8 cellular contexts compared by ENCODE assay signal in genomic region chr1:43171312-43171875, GRCh38. TPM values are rescaled to one million over a fixed set of nuclear protein-coding genes. Genes with fewer than 3 reads are reported as not detected.
DNase-seq lines count a peak whose midpoint lies in the region; ATAC-seq, FAIRE-seq and TF ChIP-seq lines count a peak whose summit lies in the region.

No MANE protein-coding gene starts in this region.

- H3K36me3 ChIP-seq in cardiac muscle cell (peaks cover 23% of the 10 kb centered on the region), iPS-18a (ENCODE audit: control insufficient read depth, low read depth, low read length) (peaks cover 36% of the 10 kb centered on the region)

- H3K9me3 Mint-ChIP-seq in activated CD4-positive, alpha-beta memory T cell treated with anti-CD3 and anti-CD28 coated beads for 36 hours: no peaks in the 10 kb centered on the region
- no peaks in the 10 kb centered on the region for H3K9me3 Mint-ChIP-seq in stimulated activated naive CD8-positive, alpha-beta T cell treated with anti-CD3 and anti-CD28 coated beads, Interleukin-15, amount 100 ng/mL, for 72 hours

- H3K36me3 Mint-ChIP-seq in activated CD4-positive, alpha-beta memory T cell treated with anti-CD3 and anti-CD28 coated beads for 36 hours: peaks cover 35% of the 10 kb centered on the region

- H3K4me1 ChIP-seq in cardiac muscle cell (ENCODE audit: low read depth) (peaks cover 6% of the 10 kb centered on the region), iPS-18a (ENCODE audit: control insufficient read depth, low read depth, low read length) (peaks cover 6% of the 10 kb centered on the region)

- TF ChIP-seq CTCF in cardiac muscle cell (IDR thresholded peaks at IDR 0.05; ENCODE audit: low read depth, low read length) (no peak), D721Med (IDR thresholded peaks at IDR 0.05; ENCODE audit: insufficient read depth, missing control alignments) (no peak)

- peak in 1 of 2 donors; percentile 10 for DNase-seq in cardiac muscle cell (ENCODE audit: low read depth in 1 of 2, low spot score in 1 of 2)
- DNase-seq in Right ventricle myocardium superior: no peak
- no peak for DNase-seq in activated CD4-positive, alpha-beta memory T cell treated with anti-CD3 and anti-CD28 coated beads for 36 hours
- DNase-seq in stimulated activated naive CD8-positive, alpha-beta T cell treated with anti-CD3 and anti-CD28 coated beads, Interleukin-15, amount 100 ng/mL, for 72 hours: no peak
- DNase-seq in activated gamma-delta T cell treated with Interleukin-2 at 50 U/mL for 16 hours: no peak
- DNase-seq in D721Med (ENCODE audit: insufficient read length, low spot score): no peak

- H3K27ac ChIP-seq in cardiac muscle cell (peak overlapping the region; percentile 50), iPS-18a (ENCODE audit: low read length) (no peak overlapping the region)

- POLR2A ChIA-PET in activated CD4-positive, alpha-beta memory T cell treated with anti-CD3 and anti-CD28 coated beads for 36 hours (lab: Charles Lee): interaction anchor here (1.2 to 1.5 kb wide), 2 partner anchors 24 to 405 kb away, joined by 3 to 4 read pairs; partner anchors contain the start of genes C1orf50 and P3H1

- peak overlapping the region; percentile 98 for H3K4me3 Mint-ChIP-seq in activated CD4-positive, alpha-beta memory T cell treated with anti-CD3 and anti-CD28 coated beads for 36 hours
- peak overlapping the region; percentile 99 to 100 for H3K4me3 Mint-ChIP-seq in stimulated activated naive CD8-positive, alpha-beta T cell treated with anti-CD3 and anti-CD28 coated beads, Interleukin-15, amount 100 ng/mL, for 72 hours

- CTCF ChIA-PET in activated CD4-positive, alpha-beta memory T cell treated with anti-CD3 and anti-CD28 coated beads for 36 hours (lab: Charles Lee): interaction anchor here (0.7 to 1.7 kb wide), 5 partner anchors 56 to 404 kb away, joined by 3 to 5 read pairs (median 4); partner anchors contain the start of genes C1orf50, ELOVL1 and P3H1

- H3K9ac ChIP-seq in iPS-18a (ENCODE audit: low read length): peak overlapping the region; percentile 65

- intact Hi-C loops in Right ventricle myocardium superior (cut with DNase I): no loop called here
- intact Hi-C loops in activated CD4-positive, alpha-beta memory T cell treated with anti-CD3 and anti-CD28 coated beads for 36 hours (cut with micrococcal nuclease): loop anchor here (5.0 kb wide), 1 partner anchor 214 kb away; the partner anchor contains the start of gene SLC2A1

- peaks cover 27% of the 10 kb centered on the region for H3K4me1 Mint-ChIP-seq in activated CD4-positive, alpha-beta memory T cell treated with anti-CD3 and anti-CD28 coated beads for 36 hours (ENCODE audit: low read depth)
- H3K4me1 Mint-ChIP-seq in stimulated activated naive CD8-positive, alpha-beta T cell treated with anti-CD3 and anti-CD28 coated beads, Interleukin-15, amount 100 ng/mL, for 72 hours: peaks cover 28% of the 10 kb centered on the region

- peak overlapping the region; percentile 3 for H3K27ac Mint-ChIP-seq in activated CD4-positive, alpha-beta memory T cell treated with anti-CD3 and anti-CD28 coated beads for 36 hours
- H3K27ac Mint-ChIP-seq in stimulated activated naive CD8-positive, alpha-beta T cell treated with anti-CD3 and anti-CD28 coated beads, Interleukin-15, amount 100 ng/mL, for 72 hours: peak overlapping the region; percentile 97 to 99

- no peak for ATAC-seq in Right ventricle myocardium superior (ENCODE audit: poor library complexity)
- ATAC-seq in stimulated activated naive CD8-positive, alpha-beta T cell treated with anti-CD3 and anti-CD28 coated beads, Interleukin-15, amount 100 ng/mL, for 72 hours: no peak
- ATAC-seq in HG03460 (IDR thresholded peaks at IDR 0.05; ENCODE audit: unreplicated experiment): no peak

- H3K9me3 ChIP-seq in cardiac muscle cell (ENCODE audit: low read depth): no peaks in the 10 kb centered on the region
- H3K9me3 ChIP-seq in iPS-18a (ENCODE audit: control insufficient read depth, low read depth, low read length): no peaks in the 10 kb centered on the region

- peaks cover 6% of the 10 kb centered on the region for H3K27me3 ChIP-seq in cardiac muscle cell
- peaks cover 15% of the 10 kb centered on the region for H3K27me3 ChIP-seq in iPS-18a (ENCODE audit: control insufficient read depth, insufficient read depth, low read length)

- H3K4me3 ChIP-seq in cardiac muscle cell (peak overlapping the region; percentile 89), iPS-18a (ENCODE audit: low read length) (peak overlapping the region; percentile 91)

- H3K27me3 Mint-ChIP-seq in activated CD4-positive, alpha-beta memory T cell treated with anti-CD3 and anti-CD28 coated beads for 36 hours: peaks cover 10% of the 10 kb centered on the region
- peaks cover 20% of the 10 kb centered on the region for H3K27me3 Mint-ChIP-seq in stimulated activated naive CD8-positive, alpha-beta T cell treated with anti-CD3 and anti-CD28 coated beads, Interleukin-15, amount 100 ng/mL, for 72 hours

- no peak for FAIRE-seq in D721Med (lab: Jason Lieb, UNC)

RNA-seq across cellular contexts. Expression of gene EBNA1BP2, which starts 0.7 kb away (rescaled TPM):
- total RNA-seq in cardiac muscle cell (48.2 and 62.5 TPM in 2 replicates), Right ventricle myocardium superior (28.4 TPM)
- polyA plus RNA-seq in cardiac muscle cell: 60.0 and 65.0 TPM in 2 replicates
- total RNA-seq in activated CD4-positive, alpha-beta memory T cell treated with anti-CD3 and anti-CD28 coated beads for 36 hours: 100 to 1,000 TPM in 1 of 2 experiments, 10 to 100 TPM in 1; 97.5 to 104 TPM

RNA-seq across cellular contexts. Expression of gene CFAP57, which starts 0.7 kb away (rescaled TPM):
- total RNA-seq in cardiac muscle cell (0.11 TPM in 1 of 2 replicates, not detected in the other), Right ventricle myocardium superior (not detected)
- polyA plus RNA-seq in cardiac muscle cell: 0.09 and 0.72 TPM in 2 replicates
- under 1 TPM in 1 of 2 experiments, not detected in 1; 0.43 TPM for total RNA-seq in activated CD4-positive, alpha-beta memory T cell treated with anti-CD3 and anti-CD28 coated beads for 36 hours
